ENCODE assay signal across 35 cellular contexts in genomic region chr19:30426864-30427263, GRCh38. TPM values are rescaled to one million over a fixed set of nuclear protein-coding genes. Genes with fewer than 3 reads are reported as not detected.
"Had no signal": no experiment of that assay in that cellular context is flagged by ENCODE, and none has a peak within 500 bp of the region (broad histone marks: within the 10 kb centered on the region; RNA-seq: fewer than 3 reads in every experiment).

No MANE protein-coding gene starts in this region.

- H3K36me3 ChIP-seq: adrenal gland, brain microvascular endothelial cell, breast epithelium had no signal

- H3K4me1 ChIP-seq: adrenal gland, body of pancreas, breast epithelium had no signal

- ATAC-seq: activated CD8-positive, alpha-beta T cell treated with anti-CD3 and anti-CD28 coated beads for 36 hours; activated naive CD4-positive, alpha-beta T cell treated with anti-CD3 and anti-CD28 coated beads, Interleukin-2, amount 50 U/mL, for 72 hours; activated T-cell treated with anti-CD3 and anti-CD28 coated beads, Interleukin-2, amount 50 U/mL, for 4 hours; activated T-cell treated with anti-CD3 and anti-CD28 coated beads, Interleukin-2, amount 50 U/mL, for 72 hours; activated T-helper 17 cell treated with anti-CD3 and anti-CD28 coated beads, Interleukin-2, amount 50 U/mL, for 72 hours; body of pancreas had no signal

- DNase-seq: activated B cell treated with CpG ODN at 0.5 μM for 24 hours; activated CD4-positive, alpha-beta memory T cell treated with anti-CD3 and anti-CD28 coated beads for 36 hours; activated CD4-positive, alpha-beta T cell treated with anti-CD3 and anti-CD28 coated beads for 4 hours; activated CD4-positive, alpha-beta T cell treated with anti-CD3 and anti-CD28 coated beads, Interleukin-2, amount 10 ng/mL, durations not matched to agents 24 days and 14 days; activated CD4-positive, alpha-beta T cell treated with anti-CD3 and anti-CD28 coated beads, Interleukin-2, amount 50 U/mL, for 1 hour; activated CD4-positive, alpha-beta T cell treated with anti-CD3 and anti-CD28 coated beads, Interleukin-2, amount 50 U/mL, for 4 hours; activated CD4-positive, CD25-positive, alpha-beta regulatory T cell treated with anti-CD3 and anti-CD28 coated beads, Interleukin-2, amount 50 U/mL, for 72 hours; activated CD8-positive, alpha-beta memory T cell treated with anti-CD3 and anti-CD28 coated beads, Interleukin-2, amount 50 U/mL, for 4 hours; activated CD8-positive, alpha-beta T cell treated with anti-CD3 and anti-CD28 coated beads for 36 hours; activated effector memory CD4-positive, alpha-beta T cell treated with anti-CD3 and anti-CD28 coated beads, Interleukin-2, amount 50 U/mL, for 16 hours; activated gamma-delta T cell treated with Interleukin-2 at 50 U/mL for 16 hours; activated naive CD4-positive, alpha-beta T cell; activated naive CD4-positive, alpha-beta T cell treated with anti-CD3 and anti-CD28 coated beads for 36 hours; activated naive CD4-positive, alpha-beta T cell treated with anti-CD3 and anti-CD28 coated beads, Interleukin-2, amount 50 U/mL, for 16 hours; activated naive CD8-positive, alpha-beta T cell treated with anti-CD3 and anti-CD28 coated beads for 36 hours; activated T-cell treated with anti-CD3 and anti-CD28 coated beads for 4 hours; activated T-cell treated with anti-CD3 and anti-CD28 coated beads, Interleukin-2, amount 50 U/mL, for 1 hour; activated T-cell treated with anti-CD3 and anti-CD28 coated beads, Interleukin-2, amount 50 U/mL, for 4 hours; activated T-cell treated with anti-CD3 and anti-CD28 coated beads, Interleukin-2, amount 50 U/mL, for 72 hours; amniotic stem cell; aorta; body of pancreas; brain microvascular endothelial cell; central memory CD4-positive, alpha-beta T cell; T-helper 2 cell; T-helper 9 cell had no signal

- H3K27ac ChIP-seq: adrenal gland, body of pancreas, brain microvascular endothelial cell, breast epithelium, VCaP had no signal

- H3K27me3 ChIP-seq: adrenal gland, body of pancreas, brain microvascular endothelial cell had no signal

- FAIRE-seq: astrocyte, TTC549 had no signal

- H3K9me3 ChIP-seq: adrenal gland, body of pancreas, breast epithelium had no signal

- H3K4me3 ChIP-seq: adrenal gland, body of pancreas, breast epithelium had no signal

RNA-seq across cellular contexts. Expression of gene ZNF536, which starts 54.7 kb away (rescaled TPM):
- total RNA-seq: activated B cell treated with CpG ODN at 0.5 μM for 24 hours; activated CD4-positive, alpha-beta memory T cell treated with anti-CD3 and anti-CD28 coated beads for 36 hours; activated CD4-positive, alpha-beta T cell treated with anti-CD3 and anti-CD28 coated beads, Interleukin-2, amount 10 ng/mL, durations not matched to agents 24 days and 14 days; activated CD8-positive, alpha-beta memory T cell treated with anti-CD3 and anti-CD28 coated beads for 36 hours; activated CD8-positive, alpha-beta T cell treated with anti-CD3 and anti-CD28 coated beads for 36 hours; activated naive CD4-positive, alpha-beta T cell treated with anti-CD3 and anti-CD28 coated beads for 36 hours; activated naive CD4-positive, alpha-beta T cell treated with anti-CD3 and anti-CD28 coated beads, Interleukin-2, amount 50 U/mL, for 72 hours; activated naive CD8-positive, alpha-beta T cell treated with anti-CD3 and anti-CD28 coated beads for 36 hours; activated T-cell treated with anti-CD3 and anti-CD28 coated beads, Interleukin-2, amount 50 U/mL, for 4 hours; activated T-helper 1 cell treated with anti-CD3 and anti-CD28 coated beads, Interleukin-12 subunit alpha, Interleukin-12 subunit beta, Interleukin-2, Interleukin-4 antibody, amounts not matched to agents 30 ng/mL and 10 ng/mL and 1 ng/mL, durations not matched to agents 14 hours and 24 hours and 36 hours; activated T-helper 17 cell treated with anti-CD3 and anti-CD28 coated beads, Interleukin-2, amount 50 U/mL, for 72 hours; body of pancreas had no signal
